1 cellular context compared by ENCODE assay signal in the genomic region with DNA sequence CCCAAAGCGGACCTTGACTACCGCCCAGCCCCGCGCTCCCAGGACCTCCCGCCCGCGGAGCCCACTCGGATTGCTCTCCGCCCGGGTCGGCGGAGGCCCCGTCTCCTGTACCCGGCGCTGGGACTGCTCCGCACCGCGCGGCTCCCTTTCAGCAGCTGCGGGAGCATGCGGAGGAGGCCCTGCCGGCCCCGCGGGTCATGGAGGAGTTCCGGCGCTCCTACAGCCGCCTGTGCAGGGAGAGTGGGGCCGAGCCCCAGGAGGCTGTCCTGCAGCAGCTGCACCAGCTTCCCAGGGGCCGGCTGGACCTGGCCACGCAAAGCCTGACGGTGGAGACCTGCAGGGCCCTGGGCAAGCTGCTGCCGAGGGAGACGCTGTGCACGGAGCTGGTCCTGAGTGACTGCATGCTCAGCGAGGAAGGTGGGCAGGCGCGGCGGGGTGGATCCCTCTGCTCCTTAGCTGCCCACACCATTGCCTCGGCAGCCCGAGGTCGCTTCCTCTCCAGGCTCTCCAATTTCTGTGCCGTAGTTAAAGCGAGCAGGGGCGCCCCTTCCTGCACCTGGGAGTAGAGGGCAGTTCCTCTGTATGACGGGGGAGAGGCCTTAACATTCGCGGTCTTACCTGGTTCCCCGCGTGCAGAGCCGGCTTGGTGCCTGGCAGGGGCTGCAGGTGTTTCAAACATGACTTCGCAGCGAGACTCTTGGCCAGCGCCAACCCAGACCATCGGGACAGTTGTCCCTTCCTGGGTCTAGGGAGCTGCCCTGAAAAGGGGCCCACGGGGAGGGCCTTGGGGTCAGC.
TF ChIP-seq lines count a peak whose summit lies in the region.

No MANE protein-coding gene starts in this region.

TF ChIP-seq in HepG2, 621 proteins besides CTCF, POLR2A, EP300 and RAD21 (continued from another document and continues in another):
- 0 out of 2 replicates have a peak, but pooled peaks have one; percentile 73 for TF ChIP-seq ZNF761 (CRISPR knock-in tag; conservative IDR thresholded peaks at IDR 0.05)
- TF ChIP-seq THAP11 (CRISPR knock-in tag; IDR thresholded peaks at IDR 0.05), result peak; percentile 66; the same call in 1 of the 2 replicates
- peak; percentile 62; the same call in 1 of the 2 replicates for TF ChIP-seq ZNF772 (CRISPR knock-in tag; IDR thresholded peaks at IDR 0.05)
- TF ChIP-seq, protein P1, sequence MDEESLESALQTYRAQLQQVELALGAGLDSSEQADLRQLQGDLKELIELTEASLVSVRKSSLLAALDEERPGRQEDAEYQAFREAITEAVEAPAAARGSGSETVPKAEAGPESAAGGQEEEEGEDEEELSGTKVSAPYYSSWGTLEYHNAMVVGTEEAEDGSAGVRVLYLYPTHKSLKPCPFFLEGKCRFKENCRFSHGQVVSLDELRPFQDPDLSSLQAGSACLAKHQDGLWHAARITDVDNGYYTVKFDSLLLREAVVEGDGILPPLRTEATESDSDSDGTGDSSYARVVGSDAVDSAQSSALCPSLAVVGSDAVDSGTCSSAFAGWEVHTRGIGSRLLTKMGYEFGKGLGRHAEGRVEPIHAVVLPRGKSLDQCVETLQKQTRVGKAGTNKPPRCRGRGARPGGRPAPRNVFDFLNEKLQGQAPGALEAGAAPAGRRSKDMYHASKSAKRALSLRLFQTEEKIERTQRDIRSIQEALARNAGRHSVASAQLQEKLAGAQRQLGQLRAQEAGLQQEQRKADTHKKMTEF (CRISPR knock-in tag; IDR thresholded peaks at IDR 0.05), result 0 out of 2 replicates have a peak, but pooled peaks have one; percentile 54
- TF ChIP-seq, protein P2, sequence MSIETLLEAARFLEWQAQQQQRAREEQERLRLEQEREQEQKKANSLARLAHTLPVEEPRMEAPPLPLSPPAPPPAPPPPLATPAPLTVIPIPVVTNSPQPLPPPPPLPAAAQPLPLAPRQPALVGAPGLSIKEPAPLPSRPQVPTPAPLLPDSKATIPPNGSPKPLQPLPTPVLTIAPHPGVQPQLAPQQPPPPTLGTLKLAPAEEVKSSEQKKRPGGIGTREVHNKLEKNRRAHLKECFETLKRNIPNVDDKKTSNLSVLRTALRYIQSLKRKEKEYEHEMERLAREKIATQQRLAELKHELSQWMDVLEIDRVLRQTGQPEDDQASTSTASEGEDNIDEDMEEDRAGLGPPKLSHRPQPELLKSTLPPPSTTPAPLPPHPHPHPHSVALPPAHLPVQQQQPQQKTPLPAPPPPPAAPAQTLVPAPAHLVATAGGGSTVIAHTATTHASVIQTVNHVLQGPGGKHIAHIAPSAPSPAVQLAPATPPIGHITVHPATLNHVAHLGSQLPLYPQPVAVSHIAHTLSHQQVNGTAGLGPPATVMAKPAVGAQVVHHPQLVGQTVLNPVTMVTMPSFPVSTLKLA (IDR thresholded peaks at IDR 0.05), result no peak
- TF ChIP-seq RNF2 (conservative IDR thresholded peaks at IDR 0.05; ENCODE audit: low read depth), result peak; percentile 87
- TF ChIP-seq TARDBP (CRISPR knock-in tag; IDR thresholded peaks at IDR 0.05), result peak; percentile 18; the same call in 1 of the 2 replicates
- no peak for TF ChIP-seq PAX8 (CRISPR knock-in tag; IDR thresholded peaks at IDR 0.05; ENCODE audit: borderline replicate concordance)
- 0 out of 4 replicates have a peak, but pooled peaks of 1 of the 2 experiments have one; percentile 7 for TF ChIP-seq KLF16 (CRISPR knock-in tag; IDR thresholded peaks at IDR 0.05)
- TF ChIP-seq ISL2 (CRISPR knock-in tag; IDR thresholded peaks at IDR 0.05), result peak; percentile 61
- TF ChIP-seq, protein P3, sequence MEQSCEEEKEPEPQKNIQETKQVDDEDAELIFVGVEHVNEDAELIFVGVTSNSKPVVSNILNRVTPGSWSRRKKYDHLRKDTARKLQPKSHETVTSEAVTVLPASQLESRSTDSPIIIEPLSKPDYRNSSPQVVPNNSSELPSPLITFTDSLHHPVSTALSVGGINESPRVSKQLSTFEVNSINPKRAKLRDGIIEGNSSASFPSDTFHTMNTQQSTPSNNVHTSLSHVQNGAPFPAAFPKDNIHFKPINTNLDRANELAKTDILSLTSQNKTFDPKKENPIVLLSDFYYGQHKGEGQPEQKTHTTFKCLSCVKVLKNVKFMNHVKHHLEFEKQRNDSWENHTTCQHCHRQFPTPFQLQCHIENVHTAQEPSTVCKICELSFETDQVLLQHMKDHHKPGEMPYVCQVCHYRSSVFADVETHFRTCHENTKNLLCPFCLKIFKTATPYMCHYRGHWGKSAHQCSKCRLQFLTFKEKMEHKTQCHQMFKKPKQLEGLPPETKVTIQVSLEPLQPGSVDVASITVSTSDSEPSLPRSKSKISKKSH (CRISPR knock-in tag; IDR thresholded peaks at IDR 0.05; ENCODE audit: borderline replicate concordance), result peak; percentile 71; the same call in 1 of the 2 replicates
- TF ChIP-seq ZNF660 (CRISPR knock-in tag; IDR thresholded peaks at IDR 0.05; ENCODE audit: borderline replicate concordance, low read depth), result no peak
- TF ChIP-seq ZBTB4 (CRISPR knock-in tag; IDR thresholded peaks at IDR 0.05; ENCODE audit: borderline replicate concordance), result no peak
- peak; percentile 76 for TF ChIP-seq ZNF407 (CRISPR knock-in tag; IDR thresholded peaks at IDR 0.05; ENCODE audit: not compliant biosample characterization)
- no peak for TF ChIP-seq MEIS2 (CRISPR knock-in tag; IDR thresholded peaks at IDR 0.05)
- 0 out of 2 replicates have a peak, but pooled peaks have one; percentile 38 for TF ChIP-seq HNRNPL (IDR thresholded peaks at IDR 0.05; ENCODE audit: low read depth, low read length)
- no peak for TF ChIP-seq ZNF724P (CRISPR knock-in tag; IDR thresholded peaks at IDR 0.05; ENCODE audit: borderline replicate concordance)
- no peak for TF ChIP-seq EZH2 (conservative IDR thresholded peaks at IDR 0.05; ENCODE audit: low read depth, low read length)
- TF ChIP-seq ZNF879 (CRISPR knock-in tag; IDR thresholded peaks at IDR 0.05), result 0 out of 2 replicates have a peak, but pooled peaks have one; percentile 13
- TF ChIP-seq KMT2A (CRISPR knock-in tag; IDR thresholded peaks at IDR 0.05), result peak; percentile 31; the same call in 1 of the 2 replicates
- TF ChIP-seq TAF1 (CRISPR knock-in tag; IDR thresholded peaks at IDR 0.05), result peak; percentile 54; the same call in 1 of the 2 replicates
- no peak for TF ChIP-seq CHCHD3 (CRISPR knock-in tag; IDR thresholded peaks at IDR 0.05)
- 0 out of 2 replicates have a peak, but pooled peaks have one; percentile 26 for TF ChIP-seq NFKB2 (CRISPR knock-in tag; IDR thresholded peaks at IDR 0.05; ENCODE audit: borderline replicate concordance)
- TF ChIP-seq HNRNPH1 (optimal IDR thresholded peaks at IDR 0.05; ENCODE audit: low read depth, low read length), result no peak
- no peak for TF ChIP-seq PLRG1 (conservative IDR thresholded peaks at IDR 0.05)
- no peak for TF ChIP-seq HMG20A (CRISPR knock-in tag; IDR thresholded peaks at IDR 0.05; ENCODE audit: borderline replicate concordance)
- TF ChIP-seq ZNF451 (CRISPR knock-in tag; IDR thresholded peaks at IDR 0.05), result no peak
- TF ChIP-seq ARHGAP35 (CRISPR knock-in tag; IDR thresholded peaks at IDR 0.05; ENCODE audit: borderline replicate concordance), result no peak
- TF ChIP-seq ZFY (CRISPR knock-in tag; IDR thresholded peaks at IDR 0.05), result peak; percentile 71
- TF ChIP-seq ZFP36L2 (CRISPR knock-in tag; IDR thresholded peaks at IDR 0.05), result no peak
- TF ChIP-seq, protein P4, sequence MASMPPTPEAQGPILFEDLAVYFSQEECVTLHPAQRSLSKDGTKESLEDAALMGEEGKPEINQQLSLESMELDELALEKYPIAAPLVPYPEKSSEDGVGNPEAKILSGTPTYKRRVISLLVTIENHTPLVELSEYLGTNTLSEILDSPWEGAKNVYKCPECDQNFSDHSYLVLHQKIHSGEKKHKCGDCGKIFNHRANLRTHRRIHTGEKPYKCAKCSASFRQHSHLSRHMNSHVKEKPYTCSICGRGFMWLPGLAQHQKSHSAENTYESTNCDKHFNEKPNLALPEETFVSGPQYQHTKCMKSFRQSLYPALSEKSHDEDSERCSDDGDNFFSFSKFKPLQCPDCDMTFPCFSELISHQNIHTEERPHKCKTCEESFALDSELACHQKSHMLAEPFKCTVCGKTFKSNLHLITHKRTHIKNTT (CRISPR knock-in tag; IDR thresholded peaks at IDR 0.05), result no peak
- TF ChIP-seq FOXK2 (IDR thresholded peaks at IDR 0.05), result no peak
- TF ChIP-seq, protein P5, sequence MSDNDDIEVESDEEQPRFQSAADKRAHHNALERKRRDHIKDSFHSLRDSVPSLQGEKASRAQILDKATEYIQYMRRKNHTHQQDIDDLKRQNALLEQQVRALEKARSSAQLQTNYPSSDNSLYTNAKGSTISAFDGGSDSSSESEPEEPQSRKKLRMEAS (IDR thresholded peaks at IDR 0.05), result peak; percentile 76
- 0 out of 2 replicates have a peak, but pooled peaks have one; percentile 11 for TF ChIP-seq SMAD9 (CRISPR knock-in tag; IDR thresholded peaks at IDR 0.05)
- no peak for TF ChIP-seq KAT2B (IDR thresholded peaks at IDR 0.05; ENCODE audit: borderline replicate concordance, low read depth, low read length)
- TF ChIP-seq GABPA (IDR thresholded peaks at IDR 0.05; ENCODE audit: low read depth, low read length), result no peak
- TF ChIP-seq GABPA (CRISPR knock-in tag; IDR thresholded peaks at IDR 0.05; ENCODE audit: low read depth), result no peak
- TF ChIP-seq CSRNP1 (CRISPR knock-in tag; IDR thresholded peaks at IDR 0.05), result peak; percentile 61; the same call in 1 of the 2 replicates
